In genomic region chr3:186746008-186746407, GRCh38 we compare ENCODE assay signal across 1 cellular context.
TF ChIP-seq lines count a peak whose summit lies in the region.

No MANE protein-coding gene starts in this region.

TF ChIP-seq in HepG2, 621 proteins besides CTCF, POLR2A, EP300 and RAD21 (continued from another document and continues in another):
- TF ChIP-seq ARID4A (CRISPR knock-in tag; IDR thresholded peaks at IDR 0.05; ENCODE audit: borderline replicate concordance) (peak; percentile 42; the same call in 1 of the 2 replicates), CBX1 (IDR thresholded peaks at IDR 0.05; ENCODE audit: low read depth) (peak; percentile 60), ZBTB1 (CRISPR knock-in tag; IDR thresholded peaks at IDR 0.05; ENCODE audit: borderline replicate concordance) (no peak), ZNF343 (CRISPR knock-in tag; IDR thresholded peaks at IDR 0.05) (peak; percentile 50; the same call in 1 of the 2 replicates), IKZF4 (CRISPR knock-in tag; IDR thresholded peaks at IDR 0.05; ENCODE audit: borderline replicate concordance, low read depth, not compliant biosample characterization) (no peak), ATM (IDR thresholded peaks at IDR 0.05; ENCODE audit: borderline replicate concordance) (no peak), NCOA5 (CRISPR knock-in tag; IDR thresholded peaks at IDR 0.05) (no peak), DNMT3B (CRISPR knock-in tag; conservative IDR thresholded peaks at IDR 0.05) (peak; percentile 88; the same call in 1 of the 2 replicates), ZBTB20 (CRISPR knock-in tag; IDR thresholded peaks at IDR 0.05; ENCODE audit: borderline replicate concordance, low read depth) (peak; percentile 72; the same call in 1 of the 2 replicates), ZNF17 (CRISPR knock-in tag; IDR thresholded peaks at IDR 0.05) (no peak), ATF6 (CRISPR knock-in tag; conservative IDR thresholded peaks at IDR 0.05) (0 out of 2 replicates have a peak, but pooled peaks have one; percentile 60), ZNF530 (CRISPR knock-in tag; IDR thresholded peaks at IDR 0.05; ENCODE audit: low read depth) (no peak), ZNF101 (CRISPR knock-in tag; IDR thresholded peaks at IDR 0.05; ENCODE audit: borderline replicate concordance, low read depth) (no peak), ZNF776 (CRISPR knock-in tag; IDR thresholded peaks at IDR 0.05) (no peak), SNAPC5 (CRISPR knock-in tag; IDR thresholded peaks at IDR 0.05; ENCODE audit: borderline replicate concordance) (no peak), TRIM22 (IDR thresholded peaks at IDR 0.05) (no peak), ZBTB4 (CRISPR knock-in tag; IDR thresholded peaks at IDR 0.05; ENCODE audit: borderline replicate concordance) (no peak), SMAD1 (CRISPR knock-in tag; IDR thresholded peaks at IDR 0.05; ENCODE audit: borderline replicate concordance, low read depth) (no peak), FOXK1 (CRISPR knock-in tag; IDR thresholded peaks at IDR 0.05; ENCODE audit: borderline replicate concordance, low read depth) (no peak), ZBTB39 (CRISPR knock-in tag; IDR thresholded peaks at IDR 0.05) (no peak), FOXP4 (CRISPR knock-in tag; IDR thresholded peaks at IDR 0.05) (peak; percentile 64; the same call in 1 of the 2 replicates), ARNT (IDR thresholded peaks at IDR 0.05) (no peak), ZNF773 (CRISPR knock-in tag; IDR thresholded peaks at IDR 0.05; ENCODE audit: borderline replicate concordance) (no peak), ZNF598 (CRISPR knock-in tag; IDR thresholded peaks at IDR 0.05; ENCODE audit: borderline replicate concordance) (0 out of 2 replicates have a peak, but pooled peaks have one; percentile 53), RFXAP (CRISPR knock-in tag; IDR thresholded peaks at IDR 0.05; ENCODE audit: borderline replicate concordance) (0 out of 2 replicates have a peak, but pooled peaks have one; percentile 8), ZNF580 (CRISPR knock-in tag; IDR thresholded peaks at IDR 0.05; ENCODE audit: borderline replicate concordance, low read depth) (0 out of 2 replicates have a peak, but pooled peaks have one; percentile 34), NFYC (CRISPR knock-in tag; IDR thresholded peaks at IDR 0.05) (peak; percentile 68), ZBTB38 (CRISPR knock-in tag; IDR thresholded peaks at IDR 0.05) (peak; percentile 87; the same call in 1 of the 2 replicates), ZNF160 (CRISPR knock-in tag; IDR thresholded peaks at IDR 0.05) (no peak), ZNF546 (CRISPR knock-in tag; conservative IDR thresholded peaks at IDR 0.05) (no peak), NONO (IDR thresholded peaks at IDR 0.05) (no peak), NONO (CRISPR knock-in tag; conservative IDR thresholded peaks at IDR 0.05) (no peak), ZIK1 (CRISPR knock-in tag; IDR thresholded peaks at IDR 0.05; ENCODE audit: borderline replicate concordance, low read depth) (no peak), POLR2AphosphoS5 (IDR thresholded peaks at IDR 0.05; ENCODE audit: low read depth, low read length) (peak; percentile 66), ARNTL (CRISPR knock-in tag; IDR thresholded peaks at IDR 0.05) (0 out of 2 replicates have a peak, but pooled peaks have one; percentile 47), NFE2 (CRISPR knock-in tag; IDR thresholded peaks at IDR 0.05) (no peak), JUN (CRISPR knock-in tag; IDR thresholded peaks at IDR 0.05) (no peak), CCAR2 (optimal IDR thresholded peaks at IDR 0.05; ENCODE audit: low read depth, low read length) (no peak), SOX5 (CRISPR knock-in tag; IDR thresholded peaks at IDR 0.05; ENCODE audit: borderline replicate concordance) (peak; percentile 61; the same call in 1 of the 2 replicates), ZNF549 (CRISPR knock-in tag; IDR thresholded peaks at IDR 0.05) (no peak), STAT6 (CRISPR knock-in tag; IDR thresholded peaks at IDR 0.05; ENCODE audit: borderline replicate concordance) (no peak), ZNF224 (CRISPR knock-in tag; IDR thresholded peaks at IDR 0.05) (0 out of 2 replicates have a peak, but pooled peaks have one; percentile 54)
